Comparison of ENCODE assay signal across 18 cellular contexts in genomic region chr13:30808600-30808999, GRCh38.
DNase-seq lines count a peak whose midpoint lies in the region; ATAC-seq and TF ChIP-seq lines count a peak whose summit lies in the region.
"Had no signal": no experiment of that assay in that cellular context is flagged by ENCODE, and none has a peak within 500 bp of the region (broad histone marks: within the 10 kb centered on the region; RNA-seq: fewer than 3 reads in every experiment).

No MANE protein-coding gene starts in this region.

- peak overlapping the region; percentile 0 to 85 for H2BK12ac ChIP-seq in mesenchymal stem cell (ENCODE audit: low read length in 2 of 2)

- no peaks in the 10 kb centered on the region for H3K79me1 ChIP-seq in mesenchymal stem cell (replicated peaks; ENCODE audit: low read length, poor library complexity, severe bottlenecking)

- peak overlapping the region; percentile 86 for H4K8ac ChIP-seq in mesenchymal stem cell (ENCODE audit: low read length)

- H2AFZ ChIP-seq in mesenchymal stem cell (ENCODE audit: low read depth, low read length) = no peak overlapping the region

- no peak overlapping the region for H2AK5ac ChIP-seq in mesenchymal stem cell (ENCODE audit: low read length, severe bottlenecking)

- H3K27me3 Mint-ChIP-seq in activated T-helper 17 cell treated with anti-CD3 and anti-CD28 coated beads, Interleukin-2, amount 50 U/mL, for 72 hours = no peaks in the 10 kb centered on the region
- H3K27me3 Mint-ChIP-seq: activated CD8-positive, alpha-beta T cell treated with anti-CD3 and anti-CD28 coated beads for 36 hours; B cell had no signal

- H3K23ac ChIP-seq in mesenchymal stem cell (ENCODE audit: low read length in 2 of 2) = no peak overlapping the region

- no peak overlapping the region for H3K4me3 ChIP-seq in AG09309 (ENCODE audit: control insufficient read depth, low read depth, low read length)
- no peak overlapping the region for H3K4me3 ChIP-seq in mesenchymal stem cell (ENCODE audit: insufficient read depth in 1 of 2, low read depth in 1 of 2, low read length in 2 of 2)
- H3K4me3 ChIP-seq: right atrium auricular region, uterus had no signal

- H3K18ac ChIP-seq in mesenchymal stem cell (ENCODE audit: low read depth in 1 of 2, low read length in 2 of 2) = peak overlapping the region; percentile 28 to 37

- H4K91ac ChIP-seq in mesenchymal stem cell (ENCODE audit: low read length) = no peak overlapping the region

- H2BK120ac ChIP-seq in mesenchymal stem cell (ENCODE audit: low read depth, low read length) = no peak overlapping the region

- 88% methylated on average over 2 of the region's 2 CpGs for WGBS in mesenchymal stem cell

- no peak overlapping the region for H3K4me2 ChIP-seq in mesenchymal stem cell (ENCODE audit: low read length, poor library complexity, severe bottlenecking)

- no peak overlapping the region for H2BK5ac ChIP-seq in mesenchymal stem cell (ENCODE audit: low read depth, low read length, poor library complexity, severe bottlenecking)

- no peak overlapping the region for H3K4me3 Mint-ChIP-seq in activated T-helper 17 cell treated with anti-CD3 and anti-CD28 coated beads, Interleukin-2, amount 50 U/mL, for 72 hours
- H3K4me3 Mint-ChIP-seq: activated CD8-positive, alpha-beta T cell treated with anti-CD3 and anti-CD28 coated beads for 36 hours; B cell had no signal

- H3K36me3 Mint-ChIP-seq in activated T-helper 17 cell treated with anti-CD3 and anti-CD28 coated beads, Interleukin-2, amount 50 U/mL, for 72 hours (ENCODE audit: low read depth) = no peaks in the 10 kb centered on the region

- TF ChIP-seq CTCF in AG09309 (IDR thresholded peaks at IDR 0.05; ENCODE audit: control insufficient read depth, insufficient read depth, low read depth, low read length, missing control alignments) = peak; percentile 1

- no peak overlapping the region for H2BK15ac ChIP-seq in mesenchymal stem cell (ENCODE audit: low read depth, poor library complexity, severe bottlenecking)

- ATAC-seq in activated T-helper 17 cell treated with anti-CD3 and anti-CD28 coated beads, Interleukin-2, amount 50 U/mL, for 72 hours (replicated peaks) = peak; percentile 74
- no peak for ATAC-seq in HG03354 (IDR thresholded peaks at IDR 0.05; ENCODE audit: poor library complexity, severe bottlenecking, unreplicated experiment)
- ATAC-seq: activated CD8-positive, alpha-beta T cell treated with anti-CD3 and anti-CD28 coated beads for 36 hours; left lobe of liver had no signal

- no peaks in the 10 kb centered on the region for H3K27me3 ChIP-seq in mesenchymal stem cell (ENCODE audit: control insufficient read depth in 1 of 2, insufficient read depth in 1 of 2, low read length in 2 of 2)
- H3K27me3 ChIP-seq: right atrium auricular region, uterus had no signal

- no peaks in the 10 kb centered on the region for H3K9me3 ChIP-seq in mesenchymal stem cell (ENCODE audit: control insufficient read depth, low read length)
- H3K9me3 ChIP-seq: right atrium auricular region, uterus had no signal

- no peaks in the 10 kb centered on the region for H3K4me1 Mint-ChIP-seq in activated T-helper 17 cell treated with anti-CD3 and anti-CD28 coated beads, Interleukin-2, amount 50 U/mL, for 72 hours

- H3K9me3 Mint-ChIP-seq in activated T-helper 17 cell treated with anti-CD3 and anti-CD28 coated beads, Interleukin-2, amount 50 U/mL, for 72 hours = no peaks in the 10 kb centered on the region
- H3K9me3 Mint-ChIP-seq: activated CD8-positive, alpha-beta T cell treated with anti-CD3 and anti-CD28 coated beads for 36 hours had no signal

- no peak overlapping the region for H3K4ac ChIP-seq in mesenchymal stem cell (ENCODE audit: low read depth in 1 of 2, low read length in 2 of 2)

- H3K4me1 ChIP-seq in mesenchymal stem cell (ENCODE audit: control insufficient read depth, insufficient read depth, low read depth, low read length) = peaks cover 12% of the 10 kb centered on the region
- H3K4me1 ChIP-seq: uterus had no signal

- no peak overlapping the region for H3K14ac ChIP-seq in mesenchymal stem cell (ENCODE audit: low read length in 2 of 2)

- DNase-seq in AG09309 (ENCODE audit: low read depth) (no peak), GM03348 (ENCODE audit: low spot score) (peak; percentile 36), mesenchymal stem cell (no peak), EL (no peak), NCI-H1105 (lab: John Stamatoyannopoulos, UW) (no peak)
- DNase-seq: activated CD8-positive, alpha-beta T cell treated with anti-CD3 and anti-CD28 coated beads for 36 hours; Calu3; erythroblast; HCEC 1CT; RPMI8226; stimulated activated CD4-positive, alpha-beta T cell treated with anti-CD3 and anti-CD28 coated beads, Interleukin-2, amount 100 ng/mL, for 24 hours; SW 1271; uterus had no signal

- H3K9ac ChIP-seq in mesenchymal stem cell (ENCODE audit: low read length) = peak overlapping the region; percentile 33

- H3K27ac ChIP-seq in mesenchymal stem cell (ENCODE audit: low read length, poor library complexity, severe bottlenecking) = no peak overlapping the region
- H3K27ac ChIP-seq: right atrium auricular region, uterus had no signal

- no peaks in the 10 kb centered on the region for H3K36me3 ChIP-seq in mesenchymal stem cell (ENCODE audit: control insufficient read depth in 1 of 2, insufficient read depth in 2 of 2, low read depth in 1 of 2, low read length in 2 of 2)
- H3K36me3 ChIP-seq: right atrium auricular region, uterus had no signal

- no peak overlapping the region for H3K27ac Mint-ChIP-seq in activated T-helper 17 cell treated with anti-CD3 and anti-CD28 coated beads, Interleukin-2, amount 50 U/mL, for 72 hours
- H3K27ac Mint-ChIP-seq: activated CD8-positive, alpha-beta T cell treated with anti-CD3 and anti-CD28 coated beads for 36 hours; B cell had no signal
